ENCODE assay signal across 1 cellular context in the genomic region with DNA sequence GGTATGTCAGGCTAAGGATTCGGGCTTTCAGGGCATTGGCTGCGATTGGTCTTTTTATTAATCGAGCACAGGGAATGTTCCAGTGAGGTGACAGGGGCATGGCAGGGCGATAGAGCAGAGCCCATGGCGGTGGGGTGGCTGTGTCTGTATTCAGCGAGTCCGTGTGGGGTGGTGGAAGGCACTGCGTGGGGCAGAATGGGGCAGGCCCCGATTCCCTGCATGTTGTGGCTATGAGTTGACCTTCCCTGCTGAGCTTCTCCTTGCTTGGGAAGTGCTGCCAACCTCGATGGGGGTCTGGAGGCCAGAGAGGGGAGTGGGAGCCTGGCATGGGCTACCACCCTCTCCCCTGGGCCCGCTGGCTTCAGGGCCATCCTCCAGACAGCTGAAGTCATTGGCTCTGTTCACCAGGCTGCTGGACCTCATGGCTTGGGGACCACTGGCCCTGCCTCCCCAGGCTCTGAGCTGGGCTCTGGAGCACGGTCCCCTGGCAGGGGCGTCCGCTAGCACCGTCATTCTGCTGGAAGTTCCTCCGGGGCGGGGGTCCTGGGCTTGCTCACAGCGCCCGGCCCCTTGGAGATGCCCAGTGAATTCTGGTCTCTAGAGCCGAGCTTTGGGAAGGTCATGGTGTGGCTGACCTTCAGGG.
TF ChIP-seq lines count a peak whose summit lies in the region.

No MANE protein-coding gene starts in this region.

TF ChIP-seq in GM23338, 12 proteins besides CTCF, POLR2A, EP300 and RAD21 (continued from another document):
- TF ChIP-seq ZNF462 (CRISPR knock-in tag; IDR thresholded peaks at IDR 0.05) = no peak
- no peak for TF ChIP-seq EZH2 (IDR thresholded peaks at IDR 0.05; ENCODE audit: low read depth, unreplicated experiment)
- TF ChIP-seq, protein P1, sequence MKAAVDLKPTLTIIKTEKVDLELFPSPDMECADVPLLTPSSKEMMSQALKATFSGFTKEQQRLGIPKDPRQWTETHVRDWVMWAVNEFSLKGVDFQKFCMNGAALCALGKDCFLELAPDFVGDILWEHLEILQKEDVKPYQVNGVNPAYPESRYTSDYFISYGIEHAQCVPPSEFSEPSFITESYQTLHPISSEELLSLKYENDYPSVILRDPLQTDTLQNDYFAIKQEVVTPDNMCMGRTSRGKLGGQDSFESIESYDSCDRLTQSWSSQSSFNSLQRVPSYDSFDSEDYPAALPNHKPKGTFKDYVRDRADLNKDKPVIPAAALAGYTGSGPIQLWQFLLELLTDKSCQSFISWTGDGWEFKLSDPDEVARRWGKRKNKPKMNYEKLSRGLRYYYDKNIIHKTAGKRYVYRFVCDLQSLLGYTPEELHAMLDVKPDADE (IDR thresholded peaks at IDR 0.05) = no peak
- TF ChIP-seq STAT1 (IDR thresholded peaks at IDR 0.05; ENCODE audit: unreplicated experiment) = no peak
- no peak for TF ChIP-seq POLR2AphosphoS5 (IDR thresholded peaks at IDR 0.05; ENCODE audit: low read depth)
- no peak for TF ChIP-seq NANOG (IDR thresholded peaks at IDR 0.05; ENCODE audit: borderline replicate concordance)
- no peak for TF ChIP-seq ZNF114 (CRISPR knock-in tag; IDR thresholded peaks at IDR 0.05)
- no peak for TF ChIP-seq EZH2phosphoT487 (IDR thresholded peaks at IDR 0.05; ENCODE audit: unreplicated experiment)
- TF ChIP-seq CREB1 (CRISPR knock-in tag; IDR thresholded peaks at IDR 0.05; ENCODE audit: low read depth) = no peak
